In genomic region chr15:38660726-38661125, GRCh38 we compare ENCODE assay signal across 13 cellular contexts.
DNase-seq lines count a peak whose midpoint lies in the region; ATAC-seq and TF ChIP-seq lines count a peak whose summit lies in the region.
"Had no signal": no experiment of that assay in that cellular context is flagged by ENCODE, and none has a peak within 500 bp of the region (broad histone marks: within the 10 kb centered on the region; RNA-seq: fewer than 3 reads in every experiment).

No MANE protein-coding gene starts in this region.

- CTCF ChIA-PET in A673 (lab: Charles Lee), result no interaction called here

- peak overlapping the region; percentile 55 for H3K27ac ChIP-seq in OCI-LY1 (ENCODE audit: low read depth, low read length, poor library complexity, severe bottlenecking)
- no peak overlapping the region for H3K27ac ChIP-seq in neural progenitor cell
- H3K27ac ChIP-seq in A673 (ENCODE audit: low read depth, low read length, poor library complexity, severe bottlenecking), result no peak overlapping the region
- H3K27ac ChIP-seq: dorsolateral prefrontal cortex had no signal

- no peaks in the 10 kb centered on the region for H3F3A ChIP-seq in OCI-LY1 (ENCODE audit: insufficient read depth, low read length)
- no peaks in the 10 kb centered on the region for H3F3A ChIP-seq in neural progenitor cell (ENCODE audit: low read depth)

- H3K79me2 ChIP-seq in OCI-LY1 (ENCODE audit: insufficient read depth, low read length), result no peaks in the 10 kb centered on the region
- no peaks in the 10 kb centered on the region for H3K79me2 ChIP-seq in neural progenitor cell (ENCODE audit: low read depth)

- H3K27me3 Mint-ChIP-seq in activated T-helper 17 cell treated with anti-CD3 and anti-CD28 coated beads, Interleukin-2, amount 50 U/mL, for 72 hours, result no peaks in the 10 kb centered on the region
- H3K27me3 Mint-ChIP-seq in neural progenitor cell (ENCODE audit: insufficient read depth, low read depth), result no peaks in the 10 kb centered on the region

- H3K36me3 ChIP-seq in OCI-LY1 (ENCODE audit: insufficient read depth, low read length) (no peaks in the 10 kb centered on the region), neural progenitor cell (no peaks in the 10 kb centered on the region), A673 (ENCODE audit: insufficient read depth, low read length, poor library complexity, severe bottlenecking) (no peaks in the 10 kb centered on the region)

- H3K27me3 ChIP-seq in OCI-LY1 (ENCODE audit: insufficient read depth, low read length), result no peaks in the 10 kb centered on the region
- H3K27me3 ChIP-seq in neural progenitor cell, result no peaks in the 10 kb centered on the region
- H3K27me3 ChIP-seq in A673 (replicated peaks; ENCODE audit: insufficient read depth, low read depth, low read length, poor library complexity), result peaks cover 25% of the 10 kb centered on the region

- peak; percentile 45 for DNase-seq in activated CD4-positive, alpha-beta T cell treated with anti-CD3 and anti-CD28 coated beads for 48 hours
- DNase-seq in activated CD4-positive, alpha-beta T cell treated with anti-CD3 and anti-CD28 coated beads, Interleukin-2, amount 50 U/mL, for 48 hours, result no peak
- DNase-seq in neural progenitor cell (ENCODE audit: low spot score), result no peak
- no peak for DNase-seq in HuH-7 (ENCODE audit: low spot score)
- DNase-seq in A673 (ENCODE audit: low spot score), result no peak
- DNase-seq: dorsolateral prefrontal cortex, NCI-H1092, NCI-H2227 treated with DMSO at 0.1 percent for 48 hours, nephron progenitor cell had no signal

- H3K4me1 Mint-ChIP-seq in activated T-helper 17 cell treated with anti-CD3 and anti-CD28 coated beads, Interleukin-2, amount 50 U/mL, for 72 hours, result peaks cover 28% of the 10 kb centered on the region
- H3K4me1 Mint-ChIP-seq in neural progenitor cell, result peaks cover 2% of the 10 kb centered on the region
- H3K4me1 Mint-ChIP-seq: nephron progenitor cell had no signal

- intact Hi-C loops in A673 (cut with micrococcal nuclease; ENCODE audit: unreplicated experiment), result no loop called here

- H3K27ac Mint-ChIP-seq in activated T-helper 17 cell treated with anti-CD3 and anti-CD28 coated beads, Interleukin-2, amount 50 U/mL, for 72 hours, result peak overlapping the region; percentile 91
- peak overlapping the region; percentile 39 for H3K27ac Mint-ChIP-seq in neural progenitor cell
- H3K27ac Mint-ChIP-seq: nephron progenitor cell had no signal

- H3K4me3 Mint-ChIP-seq in activated T-helper 17 cell treated with anti-CD3 and anti-CD28 coated beads, Interleukin-2, amount 50 U/mL, for 72 hours, result peak overlapping the region; percentile 84
- H3K4me3 Mint-ChIP-seq in neural progenitor cell, result no peak overlapping the region
- H3K4me3 Mint-ChIP-seq: nephron progenitor cell had no signal

- POLR2A ChIA-PET in A673 (lab: Charles Lee; ENCODE audit: low non-redundant PET), result no interaction called here

- no peaks in the 10 kb centered on the region for H3K9me2 ChIP-seq in OCI-LY1 (ENCODE audit: low read depth, low read length)

- no peak overlapping the region for H3K9ac ChIP-seq in OCI-LY1 (ENCODE audit: low read length)
- no peak overlapping the region for H3K9ac ChIP-seq in neural progenitor cell

- no peaks in the 10 kb centered on the region for H3K36me3 Mint-ChIP-seq in activated T-helper 17 cell treated with anti-CD3 and anti-CD28 coated beads, Interleukin-2, amount 50 U/mL, for 72 hours (ENCODE audit: low read depth)
- H3K36me3 Mint-ChIP-seq in neural progenitor cell, result no peaks in the 10 kb centered on the region

- H3K4me3 ChIP-seq in OCI-LY1 (ENCODE audit: low read depth, low read length, poor library complexity, severe bottlenecking) (no peak overlapping the region), neural progenitor cell (no peak overlapping the region), A673 (ENCODE audit: low read depth, low read length, poor library complexity, severe bottlenecking) (no peak overlapping the region)
- H3K4me3 ChIP-seq: dorsolateral prefrontal cortex had no signal

- ATAC-seq in activated T-helper 17 cell treated with anti-CD3 and anti-CD28 coated beads, Interleukin-2, amount 50 U/mL, for 72 hours (replicated peaks), result peak; percentile 92
- no peak for ATAC-seq in GM21381 (IDR thresholded peaks at IDR 0.05; ENCODE audit: unreplicated experiment)
- ATAC-seq: sciatic nerve had no signal

- no peak for TF ChIP-seq CTCF in OCI-LY1 (IDR thresholded peaks at IDR 0.05; ENCODE audit: low read length)
- TF ChIP-seq CTCF in neural progenitor cell (IDR thresholded peaks at IDR 0.05), result no peak
- no peak for TF ChIP-seq CTCF in A673 (conservative IDR thresholded peaks at IDR 0.05; ENCODE audit: low read depth, low read length)

- no peak overlapping the region for H3K4me2 ChIP-seq in OCI-LY1 (ENCODE audit: low read length)
- no peak overlapping the region for H3K4me2 ChIP-seq in neural progenitor cell

- H4K20me1 ChIP-seq in OCI-LY1 (ENCODE audit: insufficient read depth, low read length) (no peaks in the 10 kb centered on the region), neural progenitor cell (ENCODE audit: low read depth) (no peaks in the 10 kb centered on the region)

- no peaks in the 10 kb centered on the region for H3K9me3 Mint-ChIP-seq in activated T-helper 17 cell treated with anti-CD3 and anti-CD28 coated beads, Interleukin-2, amount 50 U/mL, for 72 hours
- no peaks in the 10 kb centered on the region for H3K9me3 Mint-ChIP-seq in neural progenitor cell
- H3K9me3 Mint-ChIP-seq: nephron progenitor cell had no signal

- H3K9me3 ChIP-seq in OCI-LY1 (ENCODE audit: low read length) (no peaks in the 10 kb centered on the region), neural progenitor cell (ENCODE audit: low read depth) (no peaks in the 10 kb centered on the region), A673 (ENCODE audit: low read depth, low read length, poor library complexity, severe bottlenecking) (no peaks in the 10 kb centered on the region)

- H3K4me1 ChIP-seq in OCI-LY1 (ENCODE audit: insufficient read depth, low read length, severe bottlenecking), result peaks cover 24% of the 10 kb centered on the region
- H3K4me1 ChIP-seq in neural progenitor cell, result no peaks in the 10 kb centered on the region
- H3K4me1 ChIP-seq in A673 (ENCODE audit: insufficient read depth, low read length, poor library complexity, severe bottlenecking), result no peaks in the 10 kb centered on the region

- H2AFZ ChIP-seq in OCI-LY1 (ENCODE audit: low read length) (peak overlapping the region; percentile 96; the same call in 1 of the 2 replicates), neural progenitor cell (replicated peaks) (no peak overlapping the region)

- BruUV-seq in A673 (replicated peaks; lab: Mats Ljungman, UMichigan), result no TSS peak
